In the genomic region with DNA sequence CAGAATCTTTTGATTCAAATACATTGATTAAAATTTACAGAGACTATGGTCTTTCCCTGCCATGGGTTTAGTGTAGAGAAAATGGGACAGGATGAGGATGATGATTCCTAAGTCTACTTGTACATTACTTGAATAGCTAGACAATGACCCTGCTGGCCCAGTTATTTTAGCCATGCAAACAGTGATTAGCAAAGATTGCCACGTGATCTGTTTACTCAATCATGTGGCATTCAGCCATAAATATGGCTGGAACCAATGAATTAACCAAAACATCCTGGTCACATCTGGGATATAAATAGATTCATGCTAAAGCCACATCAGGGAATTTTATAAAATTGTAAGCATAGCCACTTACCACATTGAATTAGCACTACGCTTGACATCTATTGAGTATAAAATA, we compare ENCODE assay signal across 12 cellular contexts.
DNase-seq lines count a peak whose midpoint lies in the region; TF ChIP-seq lines count a peak whose summit lies in the region.
"Had no signal": no experiment of that assay in that cellular context is flagged by ENCODE, and none has a peak within 500 bp of the region (broad histone marks: within the 10 kb centered on the region; RNA-seq: fewer than 3 reads in every experiment).

No MANE protein-coding gene starts in this region.

- H2AFZ ChIP-seq in osteoblast (ENCODE audit: low read length), result no peak overlapping the region

- no peaks in the 10 kb centered on the region for H3K27me3 Mint-ChIP-seq in Calu3 (ENCODE audit: unreplicated experiment)

- no peak overlapping the region for H3K4me3 Mint-ChIP-seq in Calu3 (ENCODE audit: low read depth, unreplicated experiment)
- H3K4me3 Mint-ChIP-seq: nephron progenitor cell; stimulated activated naive CD8-positive, alpha-beta T cell treated with anti-CD3 and anti-CD28 coated beads, Interleukin-15, amount 100 ng/mL, for 72 hours had no signal

- no peaks in the 10 kb centered on the region for H3K4me1 Mint-ChIP-seq in Calu3 (ENCODE audit: low read depth, unreplicated experiment)

- no peaks in the 10 kb centered on the region for H4K20me1 ChIP-seq in osteoblast (ENCODE audit: insufficient read depth, low read length)

- no TSS peak for BruUV-seq in Calu3 (replicated peaks; lab: Mats Ljungman, UMichigan)

- no peak for TF ChIP-seq POLR2A in esophagus muscularis mucosa (IDR thresholded peaks at IDR 0.05; ENCODE audit: low read depth)

- no peak for TF ChIP-seq CTCF in epithelial cell of esophagus (IDR thresholded peaks at IDR 0.05; ENCODE audit: insufficient read depth, low read depth, low read length, missing control alignments)
- TF ChIP-seq CTCF in osteoblast (IDR thresholded peaks at IDR 0.05; ENCODE audit: extremely low read depth, low read depth, low read length), result no peak
- no peak for TF ChIP-seq CTCF in esophagus muscularis mucosa (IDR thresholded peaks at IDR 0.05)
- no peak for TF ChIP-seq CTCF in Calu3 (IDR thresholded peaks at IDR 0.05; ENCODE audit: unreplicated experiment)

- H3K4me2 ChIP-seq in osteoblast (ENCODE audit: insufficient read depth, low read length), result peak overlapping the region; percentile 17

- no peaks in the 10 kb centered on the region for H3K27me3 ChIP-seq in osteoblast (ENCODE audit: insufficient read depth, low read length)
- H3K27me3 ChIP-seq in esophagus muscularis mucosa, result no peaks in the 10 kb centered on the region

- WGBS in esophagus muscularis mucosa, result 47% methylated on average over 2 of the region's 2 CpGs

- no peaks in the 10 kb centered on the region for H3K36me3 Mint-ChIP-seq in Calu3 (ENCODE audit: insufficient read depth, unreplicated experiment)

- CTCF ChIA-PET in Calu3 (lab: Charles Lee), result no interaction called here

- no peaks in the 10 kb centered on the region for H3K9me3 Mint-ChIP-seq in Calu3 (ENCODE audit: low read depth, unreplicated experiment)
- H3K9me3 Mint-ChIP-seq: nephron progenitor cell had no signal

- no peak for TF ChIP-seq EP300 in esophagus muscularis mucosa (IDR thresholded peaks at IDR 0.05)

- no peak overlapping the region for H3K4me3 ChIP-seq in epithelial cell of esophagus (ENCODE audit: low read length)
- H3K4me3 ChIP-seq in osteoblast (ENCODE audit: insufficient read depth, low read length), result no peak overlapping the region
- H3K4me3 ChIP-seq in esophagus muscularis mucosa, result no peak overlapping the region
- H3K4me3 ChIP-seq: skin epidermis had no signal

- no peak overlapping the region for H3K27ac Mint-ChIP-seq in Calu3 (ENCODE audit: unreplicated experiment)
- H3K27ac Mint-ChIP-seq: stimulated activated naive CD8-positive, alpha-beta T cell treated with anti-CD3 and anti-CD28 coated beads, Interleukin-15, amount 100 ng/mL, for 72 hours had no signal

- H3K27ac ChIP-seq in osteoblast (ENCODE audit: low read depth, low read length), result no peak overlapping the region
- H3K27ac ChIP-seq in esophagus muscularis mucosa (replicated peaks in 1 of 4), result no peak overlapping the region

- peak; percentile 91 for DNase-seq in EL
- peak; percentile 71 for DNase-seq in RPMI7951 (ENCODE audit: low read depth)
- DNase-seq in epithelial cell of esophagus (ENCODE audit: low read depth), result peak; percentile 51
- no peak for DNase-seq in osteoblast (ENCODE audit: insufficient read length, low spot score, missing footprints)
- DNase-seq in esophagus muscularis mucosa (ENCODE audit: extremely low spot score), result no peak
- no peak for DNase-seq in Calu3
- DNase-seq in AML-193 (lab: John Stamatoyannopoulos, UW), result no peak
- DNase-seq in posterior cingulate gyrus, result no peak
- DNase-seq: central memory CD4-positive, alpha-beta T cell; nephron progenitor cell; stimulated activated naive CD8-positive, alpha-beta T cell treated with anti-CD3 and anti-CD28 coated beads, Interleukin-15, amount 100 ng/mL, for 72 hours had no signal

- H3K79me2 ChIP-seq in osteoblast (ENCODE audit: insufficient read depth, low read length), result no peaks in the 10 kb centered on the region

- no peaks in the 10 kb centered on the region for H3K36me3 ChIP-seq in osteoblast (ENCODE audit: insufficient read depth, low read length)
- H3K36me3 ChIP-seq in esophagus muscularis mucosa, result no peaks in the 10 kb centered on the region

- intact Hi-C loops in esophagus muscularis mucosa (cut with DNase I), result loop anchor here (2.0 kb wide), 1 partner anchor 21 kb away; no protein-coding TSS in a partner anchor
- intact Hi-C loops in Calu3 (cut with micrococcal nuclease; ENCODE audit: unreplicated experiment), result no loop called here
- intact Hi-C loops in posterior cingulate gyrus (cut with DNase I), result no loop called here

- peaks cover 20% of the 10 kb centered on the region for H3K4me1 ChIP-seq in osteoblast (ENCODE audit: insufficient read depth, low read length)
- H3K4me1 ChIP-seq in esophagus muscularis mucosa, result peaks cover 38 to 68% (median 67%) of the 10 kb centered on the region in 4 donors

- H3K9me3 ChIP-seq in osteoblast (ENCODE audit: low read depth, low read length), result no peaks in the 10 kb centered on the region
- H3K9me3 ChIP-seq in esophagus muscularis mucosa, result no peaks in the 10 kb centered on the region

Comparison
In these comparisons a context has a peak if more than half of its experiments do, and no peak if none do; other contexts are left out.
1. DNase-seq: peak in EL (single experiment), RPMI7951 (single experiment) and epithelial cell of esophagus (single experiment); none in osteoblast (single experiment), esophagus muscularis mucosa (single experiment), Calu3 (single experiment), AML-193 (0 of 2) and posterior cingulate gyrus (0 of 10).